1 cellular context compared by ENCODE assay signal in the genomic region with DNA sequence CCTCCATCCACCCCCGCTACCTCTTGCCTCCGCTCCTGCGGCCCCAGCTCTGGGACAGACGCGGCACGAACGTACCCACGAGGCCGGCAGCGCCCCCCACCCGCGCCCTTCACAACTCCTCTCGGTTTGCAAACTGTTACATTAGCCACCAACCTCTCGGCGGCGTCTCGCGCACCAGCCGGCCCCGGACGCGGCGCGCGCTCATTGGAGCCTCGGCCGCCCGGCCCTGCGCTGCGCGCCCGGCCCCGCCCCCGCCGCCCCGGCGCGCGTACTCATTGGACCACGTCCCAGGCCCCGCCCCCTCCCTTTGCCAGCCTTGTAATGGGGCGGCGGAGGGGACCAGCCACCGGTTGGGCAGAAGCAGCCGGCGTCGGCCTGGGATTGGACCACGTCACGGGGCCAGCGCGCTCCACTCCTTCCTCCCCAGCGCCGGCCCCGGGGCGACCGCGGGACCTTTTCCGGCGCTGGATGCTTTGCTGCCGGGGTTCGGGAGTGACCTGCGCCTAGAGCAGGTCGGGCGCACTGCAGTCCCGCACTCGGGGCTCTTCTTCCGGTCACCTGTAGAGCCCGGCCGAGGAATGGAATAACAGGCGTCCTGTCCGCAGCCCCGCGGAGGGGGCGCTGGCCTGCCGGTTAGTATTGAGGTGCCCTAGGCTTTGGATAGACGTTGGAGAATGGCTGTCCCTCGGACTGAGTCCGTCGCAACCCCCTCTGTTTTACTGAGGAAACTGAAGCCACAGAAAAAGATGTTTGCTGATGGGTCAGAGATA.
TF ChIP-seq lines count a peak whose summit lies in the region.

A gene with protein sequence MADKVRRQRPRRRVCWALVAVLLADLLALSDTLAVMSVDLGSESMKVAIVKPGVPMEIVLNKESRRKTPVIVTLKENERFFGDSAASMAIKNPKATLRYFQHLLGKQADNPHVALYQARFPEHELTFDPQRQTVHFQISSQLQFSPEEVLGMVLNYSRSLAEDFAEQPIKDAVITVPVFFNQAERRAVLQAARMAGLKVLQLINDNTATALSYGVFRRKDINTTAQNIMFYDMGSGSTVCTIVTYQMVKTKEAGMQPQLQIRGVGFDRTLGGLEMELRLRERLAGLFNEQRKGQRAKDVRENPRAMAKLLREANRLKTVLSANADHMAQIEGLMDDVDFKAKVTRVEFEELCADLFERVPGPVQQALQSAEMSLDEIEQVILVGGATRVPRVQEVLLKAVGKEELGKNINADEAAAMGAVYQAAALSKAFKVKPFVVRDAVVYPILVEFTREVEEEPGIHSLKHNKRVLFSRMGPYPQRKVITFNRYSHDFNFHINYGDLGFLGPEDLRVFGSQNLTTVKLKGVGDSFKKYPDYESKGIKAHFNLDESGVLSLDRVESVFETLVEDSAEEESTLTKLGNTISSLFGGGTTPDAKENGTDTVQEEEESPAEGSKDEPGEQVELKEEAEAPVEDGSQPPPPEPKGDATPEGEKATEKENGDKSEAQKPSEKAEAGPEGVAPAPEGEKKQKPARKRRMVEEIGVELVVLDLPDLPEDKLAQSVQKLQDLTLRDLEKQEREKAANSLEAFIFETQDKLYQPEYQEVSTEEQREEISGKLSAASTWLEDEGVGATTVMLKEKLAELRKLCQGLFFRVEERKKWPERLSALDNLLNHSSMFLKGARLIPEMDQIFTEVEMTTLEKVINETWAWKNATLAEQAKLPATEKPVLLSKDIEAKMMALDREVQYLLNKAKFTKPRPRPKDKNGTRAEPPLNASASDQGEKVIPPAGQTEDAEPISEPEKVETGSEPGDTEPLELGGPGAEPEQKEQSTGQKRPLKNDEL (minus strand): TSS at position 206 of the 770 bp plus-strand sequence. CDS start 1,045 bp downstream, outside the sequence.

TF ChIP-seq in HepG2, 621 proteins besides CTCF, POLR2A, EP300 and RAD21 (continued from another document and continues in another):
- TF ChIP-seq, protein P1, sequence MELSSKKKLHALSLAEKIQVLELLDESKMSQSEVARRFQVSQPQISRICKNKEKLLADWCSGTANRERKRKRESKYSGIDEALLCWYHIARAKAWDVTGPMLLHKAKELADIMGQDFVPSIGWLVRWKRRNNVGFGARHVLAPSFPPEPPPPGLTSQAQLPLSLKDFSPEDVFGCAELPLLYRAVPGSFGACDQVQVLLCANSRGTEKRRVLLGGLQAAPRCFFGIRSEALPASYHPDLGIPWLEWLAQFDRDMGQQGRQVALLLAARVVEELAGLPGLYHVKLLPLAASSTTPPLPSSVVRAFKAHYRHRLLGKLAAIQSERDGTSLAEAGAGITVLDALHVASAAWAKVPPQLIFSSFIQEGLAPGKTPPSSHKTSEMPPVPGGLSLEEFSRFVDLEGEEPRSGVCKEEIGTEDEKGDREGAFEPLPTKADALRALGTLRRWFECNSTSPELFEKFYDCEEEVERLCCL (CRISPR knock-in tag; IDR thresholded peaks at IDR 0.05; ENCODE audit: borderline replicate concordance): no peak
- TF ChIP-seq NCOR1 (IDR thresholded peaks at IDR 0.05; ENCODE audit: borderline replicate concordance, low read length) (no peak; the same call in 1 of the 2 replicates), TBX3 (IDR thresholded peaks at IDR 0.05; ENCODE audit: borderline replicate concordance) (no peak), CEBPG (CRISPR knock-in tag; IDR thresholded peaks at IDR 0.05) (0 out of 2 replicates have a peak, but pooled peaks have one; percentile 13), ZNF678 (CRISPR knock-in tag; IDR thresholded peaks at IDR 0.05) (no peak), ZNF3 (CRISPR knock-in tag; IDR thresholded peaks at IDR 0.05) (no peak), SIX4 (CRISPR knock-in tag; IDR thresholded peaks at IDR 0.05) (no peak), ZNF780A (CRISPR knock-in tag; IDR thresholded peaks at IDR 0.05) (no peak), ZNF282 (IDR thresholded peaks at IDR 0.05; ENCODE audit: partially characterized antibody) (no peak), REXO4 (CRISPR knock-in tag; IDR thresholded peaks at IDR 0.05; ENCODE audit: borderline replicate concordance) (no peak), NPAS2 (CRISPR knock-in tag; IDR thresholded peaks at IDR 0.05; ENCODE audit: borderline replicate concordance) (no peak), EHMT2 (IDR thresholded peaks at IDR 0.05; ENCODE audit: borderline replicate concordance, low read depth, low read length) (no peak), RELA (CRISPR knock-in tag; IDR thresholded peaks at IDR 0.05) (no peak), ZNF7 (CRISPR knock-in tag; IDR thresholded peaks at IDR 0.05) (no peak), FOXK2 (IDR thresholded peaks at IDR 0.05) (peak; percentile 35; the same call in 1 of the 2 replicates), ZNF768 (CRISPR knock-in tag; IDR thresholded peaks at IDR 0.05) (peak; percentile 87), ZNF552 (CRISPR knock-in tag; IDR thresholded peaks at IDR 0.05; ENCODE audit: borderline replicate concordance) (no peak; the same call in 1 of the 2 replicates)
- TF ChIP-seq, protein P2, sequence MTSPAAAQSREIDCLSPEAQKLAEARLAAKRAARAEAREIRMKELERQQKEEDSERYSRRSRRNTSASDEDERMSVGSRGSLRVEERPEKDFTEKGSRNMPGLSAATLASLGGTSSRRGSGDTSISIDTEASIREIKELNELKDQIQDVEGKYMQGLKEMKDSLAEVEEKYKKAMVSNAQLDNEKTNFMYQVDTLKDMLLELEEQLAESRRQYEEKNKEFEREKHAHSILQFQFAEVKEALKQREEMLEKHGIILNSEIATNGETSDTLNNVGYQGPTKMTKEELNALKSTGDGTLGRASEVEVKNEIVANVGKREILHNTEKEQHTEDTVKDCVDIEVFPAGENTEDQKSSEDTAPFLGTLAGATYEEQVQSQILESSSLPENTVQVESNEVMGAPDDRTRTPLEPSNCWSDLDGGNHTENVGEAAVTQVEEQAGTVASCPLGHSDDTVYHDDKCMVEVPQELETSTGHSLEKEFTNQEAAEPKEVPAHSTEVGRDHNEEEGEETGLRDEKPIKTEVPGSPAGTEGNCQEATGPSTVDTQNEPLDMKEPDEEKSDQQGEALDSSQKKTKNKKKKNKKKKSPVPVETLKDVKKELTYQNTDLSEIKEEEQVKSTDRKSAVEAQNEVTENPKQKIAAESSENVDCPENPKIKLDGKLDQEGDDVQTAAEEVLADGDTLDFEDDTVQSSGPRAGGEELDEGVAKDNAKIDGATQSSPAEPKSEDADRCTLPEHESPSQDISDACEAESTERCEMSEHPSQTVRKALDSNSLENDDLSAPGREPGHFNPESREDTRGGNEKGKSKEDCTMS (CRISPR knock-in tag; conservative IDR thresholded peaks at IDR 0.05): no peak
- TF ChIP-seq, protein P3, sequence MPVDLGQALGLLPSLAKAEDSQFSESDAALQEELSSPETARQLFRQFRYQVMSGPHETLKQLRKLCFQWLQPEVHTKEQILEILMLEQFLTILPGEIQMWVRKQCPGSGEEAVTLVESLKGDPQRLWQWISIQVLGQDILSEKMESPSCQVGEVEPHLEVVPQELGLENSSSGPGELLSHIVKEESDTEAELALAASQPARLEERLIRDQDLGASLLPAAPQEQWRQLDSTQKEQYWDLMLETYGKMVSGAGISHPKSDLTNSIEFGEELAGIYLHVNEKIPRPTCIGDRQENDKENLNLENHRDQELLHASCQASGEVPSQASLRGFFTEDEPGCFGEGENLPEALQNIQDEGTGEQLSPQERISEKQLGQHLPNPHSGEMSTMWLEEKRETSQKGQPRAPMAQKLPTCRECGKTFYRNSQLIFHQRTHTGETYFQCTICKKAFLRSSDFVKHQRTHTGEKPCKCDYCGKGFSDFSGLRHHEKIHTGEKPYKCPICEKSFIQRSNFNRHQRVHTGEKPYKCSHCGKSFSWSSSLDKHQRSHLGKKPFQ (CRISPR knock-in tag; IDR thresholded peaks at IDR 0.05; ENCODE audit: insufficient replicate concordance): no peak
- TF ChIP-seq, protein P4, sequence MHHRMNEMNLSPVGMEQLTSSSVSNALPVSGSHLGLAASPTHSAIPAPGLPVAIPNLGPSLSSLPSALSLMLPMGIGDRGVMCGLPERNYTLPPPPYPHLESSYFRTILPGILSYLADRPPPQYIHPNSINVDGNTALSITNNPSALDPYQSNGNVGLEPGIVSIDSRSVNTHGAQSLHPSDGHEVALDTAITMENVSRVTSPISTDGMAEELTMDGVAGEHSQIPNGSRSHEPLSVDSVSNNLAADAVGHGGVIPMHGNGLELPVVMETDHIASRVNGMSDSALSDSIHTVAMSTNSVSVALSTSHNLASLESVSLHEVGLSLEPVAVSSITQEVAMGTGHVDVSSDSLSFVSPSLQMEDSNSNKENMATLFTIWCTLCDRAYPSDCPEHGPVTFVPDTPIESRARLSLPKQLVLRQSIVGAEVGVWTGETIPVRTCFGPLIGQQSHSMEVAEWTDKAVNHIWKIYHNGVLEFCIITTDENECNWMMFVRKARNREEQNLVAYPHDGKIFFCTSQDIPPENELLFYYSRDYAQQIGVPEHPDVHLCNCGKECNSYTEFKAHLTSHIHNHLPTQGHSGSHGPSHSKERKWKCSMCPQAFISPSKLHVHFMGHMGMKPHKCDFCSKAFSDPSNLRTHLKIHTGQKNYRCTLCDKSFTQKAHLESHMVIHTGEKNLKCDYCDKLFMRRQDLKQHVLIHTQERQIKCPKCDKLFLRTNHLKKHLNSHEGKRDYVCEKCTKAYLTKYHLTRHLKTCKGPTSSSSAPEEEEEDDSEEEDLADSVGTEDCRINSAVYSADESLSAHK (CRISPR knock-in tag; IDR thresholded peaks at IDR 0.05; ENCODE audit: borderline replicate concordance): no peak
- TF ChIP-seq, protein P5, sequence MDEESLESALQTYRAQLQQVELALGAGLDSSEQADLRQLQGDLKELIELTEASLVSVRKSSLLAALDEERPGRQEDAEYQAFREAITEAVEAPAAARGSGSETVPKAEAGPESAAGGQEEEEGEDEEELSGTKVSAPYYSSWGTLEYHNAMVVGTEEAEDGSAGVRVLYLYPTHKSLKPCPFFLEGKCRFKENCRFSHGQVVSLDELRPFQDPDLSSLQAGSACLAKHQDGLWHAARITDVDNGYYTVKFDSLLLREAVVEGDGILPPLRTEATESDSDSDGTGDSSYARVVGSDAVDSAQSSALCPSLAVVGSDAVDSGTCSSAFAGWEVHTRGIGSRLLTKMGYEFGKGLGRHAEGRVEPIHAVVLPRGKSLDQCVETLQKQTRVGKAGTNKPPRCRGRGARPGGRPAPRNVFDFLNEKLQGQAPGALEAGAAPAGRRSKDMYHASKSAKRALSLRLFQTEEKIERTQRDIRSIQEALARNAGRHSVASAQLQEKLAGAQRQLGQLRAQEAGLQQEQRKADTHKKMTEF (CRISPR knock-in tag; IDR thresholded peaks at IDR 0.05): no peak; the same call in 1 of the 2 replicates
- TF ChIP-seq, protein P6, sequence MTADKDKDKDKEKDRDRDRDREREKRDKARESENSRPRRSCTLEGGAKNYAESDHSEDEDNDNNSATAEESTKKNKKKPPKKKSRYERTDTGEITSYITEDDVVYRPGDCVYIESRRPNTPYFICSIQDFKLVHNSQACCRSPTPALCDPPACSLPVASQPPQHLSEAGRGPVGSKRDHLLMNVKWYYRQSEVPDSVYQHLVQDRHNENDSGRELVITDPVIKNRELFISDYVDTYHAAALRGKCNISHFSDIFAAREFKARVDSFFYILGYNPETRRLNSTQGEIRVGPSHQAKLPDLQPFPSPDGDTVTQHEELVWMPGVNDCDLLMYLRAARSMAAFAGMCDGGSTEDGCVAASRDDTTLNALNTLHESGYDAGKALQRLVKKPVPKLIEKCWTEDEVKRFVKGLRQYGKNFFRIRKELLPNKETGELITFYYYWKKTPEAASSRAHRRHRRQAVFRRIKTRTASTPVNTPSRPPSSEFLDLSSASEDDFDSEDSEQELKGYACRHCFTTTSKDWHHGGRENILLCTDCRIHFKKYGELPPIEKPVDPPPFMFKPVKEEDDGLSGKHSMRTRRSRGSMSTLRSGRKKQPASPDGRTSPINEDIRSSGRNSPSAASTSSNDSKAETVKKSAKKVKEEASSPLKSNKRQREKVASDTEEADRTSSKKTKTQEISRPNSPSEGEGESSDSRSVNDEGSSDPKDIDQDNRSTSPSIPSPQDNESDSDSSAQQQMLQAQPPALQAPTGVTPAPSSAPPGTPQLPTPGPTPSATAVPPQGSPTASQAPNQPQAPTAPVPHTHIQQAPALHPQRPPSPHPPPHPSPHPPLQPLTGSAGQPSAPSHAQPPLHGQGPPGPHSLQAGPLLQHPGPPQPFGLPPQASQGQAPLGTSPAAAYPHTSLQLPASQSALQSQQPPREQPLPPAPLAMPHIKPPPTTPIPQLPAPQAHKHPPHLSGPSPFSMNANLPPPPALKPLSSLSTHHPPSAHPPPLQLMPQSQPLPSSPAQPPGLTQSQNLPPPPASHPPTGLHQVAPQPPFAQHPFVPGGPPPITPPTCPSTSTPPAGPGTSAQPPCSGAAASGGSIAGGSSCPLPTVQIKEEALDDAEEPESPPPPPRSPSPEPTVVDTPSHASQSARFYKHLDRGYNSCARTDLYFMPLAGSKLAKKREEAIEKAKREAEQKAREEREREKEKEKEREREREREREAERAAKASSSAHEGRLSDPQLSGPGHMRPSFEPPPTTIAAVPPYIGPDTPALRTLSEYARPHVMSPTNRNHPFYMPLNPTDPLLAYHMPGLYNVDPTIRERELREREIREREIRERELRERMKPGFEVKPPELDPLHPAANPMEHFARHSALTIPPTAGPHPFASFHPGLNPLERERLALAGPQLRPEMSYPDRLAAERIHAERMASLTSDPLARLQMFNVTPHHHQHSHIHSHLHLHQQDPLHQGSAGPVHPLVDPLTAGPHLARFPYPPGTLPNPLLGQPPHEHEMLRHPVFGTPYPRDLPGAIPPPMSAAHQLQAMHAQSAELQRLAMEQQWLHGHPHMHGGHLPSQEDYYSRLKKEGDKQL (CRISPR knock-in tag; IDR thresholded peaks at IDR 0.05; ENCODE audit: low read depth): no peak
- TF ChIP-seq, protein P7, sequence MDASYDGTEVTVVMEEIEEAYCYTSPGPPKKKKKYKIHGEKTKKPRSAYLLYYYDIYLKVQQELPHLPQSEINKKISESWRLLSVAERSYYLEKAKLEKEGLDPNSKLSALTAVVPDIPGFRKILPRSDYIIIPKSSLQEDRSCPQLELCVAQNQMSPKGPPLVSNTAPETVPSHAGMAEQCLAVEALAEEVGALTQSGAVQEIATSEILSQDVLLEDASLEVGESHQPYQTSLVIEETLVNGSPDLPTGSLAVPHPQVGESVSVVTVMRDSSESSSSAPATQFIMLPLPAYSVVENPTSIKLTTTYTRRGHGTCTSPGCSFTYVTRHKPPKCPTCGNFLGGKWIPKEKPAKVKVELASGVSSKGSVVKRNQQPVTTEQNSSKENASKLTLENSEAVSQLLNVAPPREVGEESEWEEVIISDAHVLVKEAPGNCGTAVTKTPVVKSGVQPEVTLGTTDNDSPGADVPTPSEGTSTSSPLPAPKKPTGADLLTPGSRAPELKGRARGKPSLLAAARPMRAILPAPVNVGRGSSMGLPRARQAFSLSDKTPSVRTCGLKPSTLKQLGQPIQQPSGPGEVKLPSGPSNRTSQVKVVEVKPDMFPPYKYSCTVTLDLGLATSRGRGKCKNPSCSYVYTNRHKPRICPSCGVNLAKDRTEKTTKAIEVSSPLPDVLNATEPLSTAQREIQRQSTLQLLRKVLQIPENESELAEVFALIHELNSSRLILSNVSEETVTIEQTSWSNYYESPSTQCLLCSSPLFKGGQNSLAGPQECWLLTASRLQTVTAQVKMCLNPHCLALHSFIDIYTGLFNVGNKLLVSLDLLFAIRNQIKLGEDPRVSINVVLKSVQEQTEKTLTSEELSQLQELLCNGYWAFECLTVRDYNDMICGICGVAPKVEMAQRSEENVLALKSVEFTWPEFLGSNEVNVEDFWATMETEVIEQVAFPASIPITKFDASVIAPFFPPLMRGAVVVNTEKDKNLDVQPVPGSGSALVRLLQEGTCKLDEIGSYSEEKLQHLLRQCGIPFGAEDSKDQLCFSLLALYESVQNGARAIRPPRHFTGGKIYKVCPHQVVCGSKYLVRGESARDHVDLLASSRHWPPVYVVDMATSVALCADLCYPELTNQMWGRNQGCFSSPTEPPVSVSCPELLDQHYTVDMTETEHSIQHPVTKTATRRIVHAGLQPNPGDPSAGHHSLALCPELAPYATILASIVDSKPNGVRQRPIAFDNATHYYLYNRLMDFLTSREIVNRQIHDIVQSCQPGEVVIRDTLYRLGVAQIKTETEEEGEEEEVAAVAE (CRISPR knock-in tag; IDR thresholded peaks at IDR 0.05; ENCODE audit: borderline replicate concordance): no peak
